15 cellular contexts compared by ENCODE assay signal in the genomic region with DNA sequence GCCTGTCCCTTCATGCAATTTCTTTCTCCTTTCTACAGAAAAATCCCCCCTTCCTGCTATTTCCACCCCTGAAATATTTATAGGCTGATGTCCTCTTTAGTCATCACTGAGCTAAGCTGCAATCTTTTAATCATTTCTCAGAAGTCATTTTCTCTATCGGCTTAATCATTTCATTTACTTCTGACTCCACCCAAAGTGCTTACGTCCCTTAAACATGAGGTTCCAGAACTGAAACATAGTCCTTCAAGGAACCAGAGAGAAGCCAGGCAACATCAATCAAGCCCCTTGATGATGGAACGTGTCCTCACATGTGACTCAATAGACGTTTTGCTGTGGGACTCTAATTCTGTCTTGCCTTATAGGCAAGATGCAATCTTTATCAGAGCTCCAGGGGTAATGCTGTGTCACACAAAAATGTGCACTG.
DNase-seq lines count a peak whose midpoint lies in the region; ATAC-seq and TF ChIP-seq lines count a peak whose summit lies in the region.
"Had no signal": no experiment of that assay in that cellular context is flagged by ENCODE, and none has a peak within 500 bp of the region (broad histone marks: within the 10 kb centered on the region; RNA-seq: fewer than 3 reads in every experiment).

No MANE protein-coding gene starts in this region.

- no peaks in the 10 kb centered on the region for H3K36me3 Mint-ChIP-seq in MCF 10A (ENCODE audit: insufficient read depth, unreplicated experiment)
- no peaks in the 10 kb centered on the region for H3K36me3 Mint-ChIP-seq in CD8-positive, alpha-beta memory T cell

- intact Hi-C loops in MCF 10A (cut with micrococcal nuclease) (loop anchor here (5.0 kb wide), 1 partner anchor 67 kb away; no protein-coding TSS in a partner anchor), breast epithelium (cut with DNase I; ENCODE audit: low total_unique reads) (no loop called here)

- H3K4me3 ChIP-seq in breast epithelium (no peak overlapping the region), SJSA1 (no peak overlapping the region)
- H3K4me3 ChIP-seq in CD8-positive, alpha-beta memory T cell (ENCODE audit: low read length), result no peak overlapping the region
- H3K4me3 ChIP-seq: BLaER1 treated with 17β-estradiol and CSF1 and Interleukin-3, amounts not matched to agents 10 nM and 100 nM; mucosa of descending colon; tibial nerve had no signal

- H3K27ac ChIP-seq in breast epithelium (no peak overlapping the region), SJSA1 (peak overlapping the region; percentile 69)
- H3K27ac ChIP-seq in CD8-positive, alpha-beta memory T cell (ENCODE audit: low read depth, low read length), result no peak overlapping the region
- H3K27ac ChIP-seq: BLaER1 treated with 17β-estradiol and CSF1 and Interleukin-3, amounts not matched to agents 10 nM and 100 nM had no signal

- TF ChIP-seq CTCF in MCF 10A (IDR thresholded peaks at IDR 0.05; ENCODE audit: unreplicated experiment) (no peak), breast epithelium (IDR thresholded peaks at IDR 0.05) (no peak)

- H3K27me3 ChIP-seq in breast epithelium (no peaks in the 10 kb centered on the region), SJSA1 (replicated peaks) (no peaks in the 10 kb centered on the region)
- H3K27me3 ChIP-seq in CD8-positive, alpha-beta memory T cell (ENCODE audit: insufficient read depth, low read length, poor library complexity, severe bottlenecking), result no peaks in the 10 kb centered on the region
- H3K27me3 ChIP-seq: BLaER1 treated with 17β-estradiol and CSF1 and Interleukin-3, amounts not matched to agents 10 nM and 100 nM; tibial nerve had no signal

- POLR2A ChIA-PET in MCF 10A (lab: Yijun Ruan, JAX), result interaction anchor here (0.6 to 1.4 kb wide), 11 partner anchors 11 to 373 kb away, joined by 3 to 6 read pairs (median 3); partner anchors contain the start of gene PHLDA1
- POLR2A ChIA-PET in CD8-positive, alpha-beta memory T cell (lab: Charles Lee), result no interaction called here

- no peaks in the 10 kb centered on the region for H3K4me1 ChIP-seq in breast epithelium
- H3K4me1 ChIP-seq in SJSA1 (replicated peaks), result peaks cover 75% of the 10 kb centered on the region
- H3K4me1 ChIP-seq in CD8-positive, alpha-beta memory T cell (ENCODE audit: insufficient read depth, low read length), result no peaks in the 10 kb centered on the region

- H3K27me3 Mint-ChIP-seq in MCF 10A (ENCODE audit: insufficient read depth, unreplicated experiment), result no peaks in the 10 kb centered on the region
- no peaks in the 10 kb centered on the region for H3K27me3 Mint-ChIP-seq in CD8-positive, alpha-beta memory T cell

- H3K9me3 ChIP-seq in breast epithelium (no peaks in the 10 kb centered on the region), SJSA1 (replicated peaks) (no peaks in the 10 kb centered on the region)
- H3K9me3 ChIP-seq in CD8-positive, alpha-beta memory T cell (ENCODE audit: low read length), result no peaks in the 10 kb centered on the region
- H3K9me3 ChIP-seq: BLaER1 treated with 17β-estradiol and CSF1 and Interleukin-3, amounts not matched to agents 10 nM and 100 nM; mucosa of descending colon; tibial nerve had no signal

- H3K9me3 Mint-ChIP-seq in MCF 10A (ENCODE audit: unreplicated experiment), result no peaks in the 10 kb centered on the region
- no peaks in the 10 kb centered on the region for H3K9me3 Mint-ChIP-seq in CD8-positive, alpha-beta memory T cell
- H3K9me3 Mint-ChIP-seq: activated CD4-positive, alpha-beta T cell treated with anti-CD3 and anti-CD28 coated beads, Interleukin-2, amount 10 ng/mL, durations not matched to agents 7 days and 5 days had no signal

- H3K36me3 ChIP-seq in breast epithelium (no peaks in the 10 kb centered on the region), SJSA1 (no peaks in the 10 kb centered on the region)
- H3K36me3 ChIP-seq in CD8-positive, alpha-beta memory T cell (ENCODE audit: insufficient read depth, low read length), result no peaks in the 10 kb centered on the region
- H3K36me3 ChIP-seq: BLaER1 treated with 17β-estradiol and CSF1 and Interleukin-3, amounts not matched to agents 10 nM and 100 nM; tibial nerve had no signal

- ATAC-seq in HG03045 (IDR thresholded peaks at IDR 0.05; ENCODE audit: unreplicated experiment) (no peak), GM18511 (IDR thresholded peaks at IDR 0.05; ENCODE audit: unreplicated experiment) (no peak)
- ATAC-seq: mucosa of descending colon had no signal

- CTCF ChIA-PET in MCF 10A (lab: Yijun Ruan, JAX), result interaction anchor here (1.2 to 1.3 kb wide), 2 partner anchors 8 to 10 kb away, joined by 3 read pairs; no protein-coding TSS in a partner anchor
- CTCF ChIA-PET in CD8-positive, alpha-beta memory T cell (lab: Charles Lee), result no interaction called here

- peak; percentile 52 for DNase-seq in MCF 10A (ENCODE audit: unreplicated experiment)
- no peak for DNase-seq in breast epithelium (ENCODE audit: low spot score in 2 of 2)
- DNase-seq in SJSA1 (ENCODE audit: low read depth in 1 of 2, low spot score in 2 of 2), result peak in 1 of 2 experiments; percentile 54
- DNase-seq in fibroblast of gingiva (ENCODE audit: low read depth), result peak; percentile 42
- peak; percentile 89 for DNase-seq in stromal cell of bone marrow (ENCODE audit: low read depth)
- DNase-seq in CD8-positive, alpha-beta memory T cell, result no peak
- DNase-seq: activated CD4-positive, alpha-beta T cell treated with anti-CD3 and anti-CD28 coated beads, Interleukin-2, amount 10 ng/mL, durations not matched to agents 7 days and 5 days; activated naive CD4-positive, alpha-beta T cell treated with Interleukin-2 at 50 U/mL for 16 hours; mucosa of descending colon; NCI-H69; retina had no signal

- H3K27ac Mint-ChIP-seq in MCF 10A (ENCODE audit: low read depth, unreplicated experiment), result no peak overlapping the region
- no peak overlapping the region for H3K27ac Mint-ChIP-seq in CD8-positive, alpha-beta memory T cell
- H3K27ac Mint-ChIP-seq: activated CD4-positive, alpha-beta T cell treated with anti-CD3 and anti-CD28 coated beads, Interleukin-2, amount 10 ng/mL, durations not matched to agents 7 days and 5 days had no signal

- H3K4me3 Mint-ChIP-seq in MCF 10A (ENCODE audit: unreplicated experiment), result no peak overlapping the region
- H3K4me3 Mint-ChIP-seq in CD8-positive, alpha-beta memory T cell, result no peak overlapping the region
- H3K4me3 Mint-ChIP-seq: activated CD4-positive, alpha-beta T cell treated with anti-CD3 and anti-CD28 coated beads, Interleukin-2, amount 10 ng/mL, durations not matched to agents 7 days and 5 days had no signal

- no peak for TF ChIP-seq POLR2A in breast epithelium (IDR thresholded peaks at IDR 0.05)

- BruUV-seq in MCF 10A (replicated peaks; lab: Mats Ljungman, UMichigan), result TSS peak; percentile 43

- peaks cover 24% of the 10 kb centered on the region for H3K4me1 Mint-ChIP-seq in MCF 10A (ENCODE audit: insufficient read depth, unreplicated experiment)
- peaks cover 10 to 14% (median 13%) of the 10 kb centered on the region in 3 donors for H3K4me1 Mint-ChIP-seq in CD8-positive, alpha-beta memory T cell

Comparison
In these comparisons a context has a peak if more than half of its experiments do, and no peak if none do; other contexts are left out.
1. DNase-seq: peak in MCF 10A (single experiment), fibroblast of gingiva (single experiment) and stromal cell of bone marrow (single experiment); none in breast epithelium (0 of 2) and CD8-positive, alpha-beta memory T cell (0 of 5).